Comparison of ENCODE assay signal across 8 cellular contexts in the genomic region with DNA sequence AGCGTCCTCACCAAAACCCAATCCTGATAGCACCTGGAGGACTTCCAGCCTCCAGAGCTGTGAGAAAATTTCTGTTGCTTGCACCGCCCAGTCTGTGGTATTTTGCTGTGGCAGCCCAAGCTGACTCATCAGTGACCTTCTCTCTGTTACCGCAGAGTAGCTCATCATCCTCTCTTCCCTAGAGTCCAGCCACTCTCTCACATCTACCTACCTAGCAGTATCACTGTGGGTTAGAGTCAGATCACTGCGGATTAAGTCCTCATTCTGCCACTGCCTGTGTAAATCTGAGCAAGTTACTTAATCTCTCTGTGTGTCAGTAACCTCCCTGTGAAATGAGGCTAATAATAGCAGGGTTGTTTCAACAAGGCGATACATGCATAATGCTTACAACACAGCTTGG. TPM values are rescaled to one million over a fixed set of nuclear protein-coding genes. Genes with fewer than 3 reads are reported as not detected.
A peak's percentile ranks its signal among the peaks of the same experiment; 100 is the strongest.
DNase-seq lines count a peak whose midpoint lies in the region; ATAC-seq and TF ChIP-seq lines count a peak whose summit lies in the region.

No MANE protein-coding gene starts in this region.

- POLR2A ChIA-PET in CD8-positive, alpha-beta memory T cell (lab: Charles Lee): interaction anchor here (0.6 to 0.8 kb wide), 3 partner anchors 158 to 813 kb away, joined by 5 to 11 read pairs (median 7); partner anchors contain the start of gene ALOX5AP

- H3K9me3 ChIP-seq in CD8-positive, alpha-beta memory T cell (ENCODE audit: low read length): no peaks in the 10 kb centered on the region
- H3K9me3 ChIP-seq in right lobe of liver (no peaks in the 10 kb centered on the region), left ventricle myocardium inferior (replicated peaks) (no peaks in the 10 kb centered on the region)

- peak in 4 of 5 donors; percentile 13 to 64 (median 28) for DNase-seq in CD8-positive, alpha-beta memory T cell
- peak; percentile 70 for DNase-seq in H4 (ENCODE audit: low spot score)
- DNase-seq in NB4 (ENCODE audit: low read depth): peak; percentile 92
- DNase-seq in activated T-cell treated with anti-CD3 and anti-CD28 coated beads, Interleukin-2, amount 50 U/mL, for 4 hours: peak; percentile 27
- DNase-seq in right lobe of liver: no peak
- DNase-seq in left ventricle myocardium inferior: no peak
- DNase-seq in globus pallidus (ENCODE audit: low spot score): no peak
- no peak for DNase-seq in NCI-H526 (lab: John Stamatoyannopoulos, UW)

- H3K27ac ChIP-seq in CD8-positive, alpha-beta memory T cell (ENCODE audit: low read depth, low read length): no peak overlapping the region
- no peak overlapping the region for H3K27ac ChIP-seq in right lobe of liver
- H3K27ac ChIP-seq in left ventricle myocardium inferior (replicated peaks): no peak overlapping the region

- H3K9me3 Mint-ChIP-seq in CD8-positive, alpha-beta memory T cell: no peaks in the 10 kb centered on the region
- H3K9me3 Mint-ChIP-seq in activated T-cell treated with anti-CD3 and anti-CD28 coated beads, Interleukin-2, amount 50 U/mL, for 4 hours: no peaks in the 10 kb centered on the region

- peak; percentile 62 to 75 for ATAC-seq in activated T-cell treated with anti-CD3 and anti-CD28 coated beads, Interleukin-2, amount 50 U/mL, for 4 hours
- ATAC-seq in right lobe of liver: peak in 3 of 4 donors; percentile 12 to 71 (median 18)

- H3K36me3 Mint-ChIP-seq in CD8-positive, alpha-beta memory T cell: no peaks in the 10 kb centered on the region
- no peaks in the 10 kb centered on the region for H3K36me3 Mint-ChIP-seq in activated T-cell treated with anti-CD3 and anti-CD28 coated beads, Interleukin-2, amount 50 U/mL, for 4 hours (ENCODE audit: insufficient read depth)

- no peak overlapping the region for H3K4me3 ChIP-seq in CD8-positive, alpha-beta memory T cell (ENCODE audit: low read length)
- no peak overlapping the region for H3K4me3 ChIP-seq in NB4 (ENCODE audit: low read depth, low read length)
- no peak overlapping the region for H3K4me3 ChIP-seq in right lobe of liver
- H3K4me3 ChIP-seq in left ventricle myocardium inferior: no peak overlapping the region

- H3K27me3 Mint-ChIP-seq in CD8-positive, alpha-beta memory T cell: no peaks in the 10 kb centered on the region
- H3K27me3 Mint-ChIP-seq in activated T-cell treated with anti-CD3 and anti-CD28 coated beads, Interleukin-2, amount 50 U/mL, for 4 hours (ENCODE audit: low read depth): no peaks in the 10 kb centered on the region

- H3K4me1 ChIP-seq in CD8-positive, alpha-beta memory T cell (ENCODE audit: insufficient read depth, low read length): peaks cover 24% of the 10 kb centered on the region
- H3K4me1 ChIP-seq in right lobe of liver (peaks cover 0 to 2% (median 0%) of the 10 kb centered on the region in 4 donors), left ventricle myocardium inferior (peaks cover 32% of the 10 kb centered on the region)

- H3K27ac Mint-ChIP-seq in CD8-positive, alpha-beta memory T cell: peak overlapping the region in 7 of 8 donors; percentile 2 to 73 (median 22)

- TF ChIP-seq POLR2A in NB4 (IDR thresholded peaks at IDR 0.05; ENCODE audit: extremely low read depth, insufficient read length): no peak
- no peak for TF ChIP-seq POLR2A in right lobe of liver (IDR thresholded peaks at IDR 0.05)

- intact Hi-C loops in right lobe of liver (cut with DNase I) (no loop called here), left ventricle myocardium inferior (cut with micrococcal nuclease) (no loop called here)

- no peaks in the 10 kb centered on the region for H3K36me3 ChIP-seq in CD8-positive, alpha-beta memory T cell (ENCODE audit: insufficient read depth, low read length)
- H3K36me3 ChIP-seq in right lobe of liver: no peaks in the 10 kb centered on the region
- H3K36me3 ChIP-seq in left ventricle myocardium inferior: no peaks in the 10 kb centered on the region

- CTCF ChIA-PET in CD8-positive, alpha-beta memory T cell (lab: Charles Lee): interaction anchor here (0.8 to 1.2 kb wide), 4 partner anchors 34 to 322 kb away, joined by 3 to 4 read pairs (median 3); no protein-coding TSS in a partner anchor

- H3K4me1 Mint-ChIP-seq in CD8-positive, alpha-beta memory T cell: peaks cover 26 to 38% (median 33%) of the 10 kb centered on the region in 3 donors
- H3K4me1 Mint-ChIP-seq in activated T-cell treated with anti-CD3 and anti-CD28 coated beads, Interleukin-2, amount 50 U/mL, for 4 hours (ENCODE audit: low read depth): peaks cover 30% of the 10 kb centered on the region

- WGBS in right lobe of liver (ENCODE audit: insufficient coverage, low coverage, low lambda C conversion rate, missing lambda C conversion rate): 26% methylated on average over 4 of the region's 5 CpGs

- peaks cover 4% of the 10 kb centered on the region for H3K27me3 ChIP-seq in CD8-positive, alpha-beta memory T cell (ENCODE audit: insufficient read depth, low read length, poor library complexity, severe bottlenecking)
- H3K27me3 ChIP-seq in right lobe of liver (no peaks in the 10 kb centered on the region), left ventricle myocardium inferior (ENCODE audit: low read depth) (no peaks in the 10 kb centered on the region)

- TF ChIP-seq CTCF in NB4 (IDR thresholded peaks at IDR 0.05; ENCODE audit: low read depth, low read length) (no peak), right lobe of liver (IDR thresholded peaks at IDR 0.05) (no peak), left ventricle myocardium inferior (IDR thresholded peaks at IDR 0.05; ENCODE audit: borderline replicate concordance) (no peak)

- H3K4me3 Mint-ChIP-seq in CD8-positive, alpha-beta memory T cell: peak overlapping the region in 6 of 7 donors; percentile 4 to 71 (median 40)
- H3K4me3 Mint-ChIP-seq in activated T-cell treated with anti-CD3 and anti-CD28 coated beads, Interleukin-2, amount 50 U/mL, for 4 hours: no peak overlapping the region

RNA-seq across cellular contexts. Expression of gene USPL1, which starts 40.3 kb away (rescaled TPM):
- 10 to 100 TPM; 15.4 to 15.6 TPM for total RNA-seq in CD8-positive, alpha-beta memory T cell
- 16.8 TPM for polyA plus RNA-seq in CD8-positive, alpha-beta memory T cell
- total RNA-seq in H4 (2014; rRNA removed; shearing (Covaris generic)): 6.5 and 9.4 TPM in 2 replicates
- total RNA-seq in activated T-cell treated with anti-CD3 and anti-CD28 coated beads, Interleukin-2, amount 50 U/mL, for 4 hours: 10 to 100 TPM; 12.9 to 13.7 (median 13.3) TPM
- total RNA-seq in right lobe of liver: 10 to 100 TPM in 1 of 6 experiments, 1 to 10 TPM in 5; 5.6 to 11.2 (median 8.4) TPM
- total RNA-seq in left ventricle myocardium inferior: 9.1 TPM

Comparison
In these comparisons a context has a peak if more than half of its experiments do, and no peak if none do; other contexts are left out.
1. DNase-seq: peak in CD8-positive, alpha-beta memory T cell (4 of 5), H4 (single experiment), NB4 (single experiment) and activated T-cell treated with anti-CD3 and anti-CD28 coated beads, Interleukin-2, amount 50 U/mL, for 4 hours (single experiment); none in right lobe of liver (0 of 3), left ventricle myocardium inferior (single experiment), globus pallidus (single experiment) and NCI-H526 (0 of 2).